15 cellular contexts compared by ENCODE assay signal in the genomic region with DNA sequence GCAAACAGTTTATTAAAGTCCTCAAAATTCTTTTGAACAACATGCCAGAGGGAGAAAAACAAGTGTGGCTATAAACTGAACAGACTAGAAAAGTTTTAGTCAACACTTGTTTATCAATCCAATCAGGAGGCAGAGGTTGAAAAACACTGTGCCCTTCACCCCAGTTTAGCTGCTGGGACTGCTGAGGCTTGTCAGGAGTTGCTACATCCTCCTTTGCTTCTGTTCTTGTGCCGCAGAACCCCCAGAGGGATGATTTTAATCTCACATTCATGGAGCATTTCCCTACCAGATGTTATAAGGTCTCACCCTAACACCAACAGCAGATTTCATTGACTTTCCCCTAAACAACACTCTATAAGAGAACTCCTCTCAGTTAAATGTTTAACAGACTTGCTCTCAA.
"Had no signal": no experiment of that assay in that cellular context is flagged by ENCODE, and none has a peak within 500 bp of the region (broad histone marks: within the 10 kb centered on the region; RNA-seq: fewer than 3 reads in every experiment).

No MANE protein-coding gene starts in this region.

- ATAC-seq: effector memory CD8-positive, alpha-beta T cell; right lobe of liver; stimulated activated naive CD8-positive, alpha-beta T cell treated with anti-CD3 and anti-CD28 coated beads, Interleukin-15, Interleukin-2, amounts not matched to agents 100 U/mL and 50 U/mL, for 24 hours; upper lobe of right lung had no signal

- H3K4me2 ChIP-seq: hepatocyte, smooth muscle cell had no signal

- H3K36me3 ChIP-seq: ascending aorta, ovary, right lobe of liver, upper lobe of right lung had no signal

- H3K27ac Mint-ChIP-seq: activated naive CD4-positive, alpha-beta T cell treated with anti-CD3 and anti-CD28 coated beads, Interleukin-2, amount 10 ng/mL, durations not matched to agents 7 days and 5 days; dendritic cell treated with granulocyte-macrophage colony-stimulating factor and Interleukin-4, amounts not matched to agents 40 ng/mL and 50 ng/mL, for 4 days had no signal

- H3K27ac ChIP-seq: ascending aorta, epithelial cell of prostate, hepatocyte, ovary, right lobe of liver, upper lobe of right lung had no signal

- H3K9me3 Mint-ChIP-seq: activated naive CD4-positive, alpha-beta T cell treated with anti-CD3 and anti-CD28 coated beads, Interleukin-2, amount 10 ng/mL, durations not matched to agents 7 days and 5 days; dendritic cell treated with granulocyte-macrophage colony-stimulating factor and Interleukin-4, amounts not matched to agents 40 ng/mL and 50 ng/mL, for 4 days; effector memory CD8-positive, alpha-beta T cell; neural crest cell had no signal

- H3K36me3 Mint-ChIP-seq: activated naive CD4-positive, alpha-beta T cell treated with anti-CD3 and anti-CD28 coated beads, Interleukin-2, amount 10 ng/mL, durations not matched to agents 7 days and 5 days had no signal

- H3K4me1 ChIP-seq: ascending aorta, right lobe of liver, upper lobe of right lung had no signal

- H3K9me3 ChIP-seq: ascending aorta, ovary, right lobe of liver, upper lobe of right lung had no signal

- H3K27me3 Mint-ChIP-seq: activated naive CD4-positive, alpha-beta T cell treated with anti-CD3 and anti-CD28 coated beads, Interleukin-2, amount 10 ng/mL, durations not matched to agents 7 days and 5 days; dendritic cell treated with granulocyte-macrophage colony-stimulating factor and Interleukin-4, amounts not matched to agents 40 ng/mL and 50 ng/mL, for 4 days; effector memory CD8-positive, alpha-beta T cell had no signal

- H2AFZ ChIP-seq: hepatocyte had no signal

- H3K4me1 Mint-ChIP-seq: activated naive CD4-positive, alpha-beta T cell treated with anti-CD3 and anti-CD28 coated beads, Interleukin-2, amount 10 ng/mL, durations not matched to agents 7 days and 5 days; neural crest cell had no signal

- H3K27me3 ChIP-seq: ascending aorta, hepatocyte, ovary, right lobe of liver, upper lobe of right lung had no signal

- DNase-seq: activated CD4-positive, CD25-positive, alpha-beta regulatory T cell treated with anti-CD3 and anti-CD28 coated beads, Interleukin-2, amount 50 U/mL, for 72 hours; activated naive CD4-positive, alpha-beta T cell treated with anti-CD3 and anti-CD28 coated beads, Interleukin-2, amount 10 ng/mL, durations not matched to agents 7 days and 5 days; effector memory CD8-positive, alpha-beta T cell; ovary; right lobe of liver; stimulated activated CD4-positive, alpha-beta T cell treated with anti-CD3 and anti-CD28 coated beads, Interleukin-4, amount 100 ng/mL, for 4 hours; stimulated activated CD8-positive, alpha-beta memory T cell treated with anti-CD3 and anti-CD28 coated beads, Interleukin-4, amount 100 ng/mL, for 48 hours; stimulated activated naive CD8-positive, alpha-beta T cell treated with anti-CD3 and anti-CD28 coated beads, Interleukin-15, Interleukin-2, amounts not matched to agents 100 U/mL and 50 U/mL, for 24 hours; upper lobe of right lung had no signal

- H3K4me3 Mint-ChIP-seq: activated naive CD4-positive, alpha-beta T cell treated with anti-CD3 and anti-CD28 coated beads, Interleukin-2, amount 10 ng/mL, durations not matched to agents 7 days and 5 days; dendritic cell treated with granulocyte-macrophage colony-stimulating factor and Interleukin-4, amounts not matched to agents 40 ng/mL and 50 ng/mL, for 4 days; effector memory CD8-positive, alpha-beta T cell; neural crest cell had no signal

- H3K4me3 ChIP-seq: ascending aorta, hepatocyte, ovary, right lobe of liver, smooth muscle cell, upper lobe of right lung had no signal
